ENCODE assay signal across 25 cellular contexts in genomic region chr2:7292154-7292553, GRCh38.
DNase-seq lines count a peak whose midpoint lies in the region; ATAC-seq and TF ChIP-seq lines count a peak whose summit lies in the region.
"Had no signal": no experiment of that assay in that cellular context is flagged by ENCODE, and none has a peak within 500 bp of the region (broad histone marks: within the 10 kb centered on the region; RNA-seq: fewer than 3 reads in every experiment).

No MANE protein-coding gene starts in this region.

- H3K9me3 ChIP-seq in ovary, result no peaks in the 10 kb centered on the region

- H3K27ac Mint-ChIP-seq in activated CD4-positive, alpha-beta T cell treated with anti-CD3 and anti-CD28 coated beads, Interleukin-2, amount 10 ng/mL, durations not matched to agents 24 days and 14 days, result no peak overlapping the region
- H3K27ac Mint-ChIP-seq: HFFc6 had no signal

- intact Hi-C loops in activated CD4-positive, alpha-beta T cell treated with anti-CD3 and anti-CD28 coated beads, Interleukin-2, amount 10 ng/mL, durations not matched to agents 24 days and 14 days (cut with micrococcal nuclease), result no loop called here
- intact Hi-C loops in ovary (cut with DNase I), result no loop called here

- H3K27me3 ChIP-seq in ovary, result no peaks in the 10 kb centered on the region

- no peaks in the 10 kb centered on the region for H3K36me3 ChIP-seq in ovary

- 70 to 76% (median 75%) methylated on average over 6 of the region's 6 CpGs for WGBS in ovary, 3 donors

- peak; percentile 25 for DNase-seq in activated CD4-positive, alpha-beta T cell treated with anti-CD3 and anti-CD28 coated beads, Interleukin-2, amount 10 ng/mL, durations not matched to agents 24 days and 14 days
- no peak for DNase-seq in activated CD4-positive, alpha-beta T cell treated with anti-CD3 and anti-CD28 coated beads, Interleukin-2, amount 50 U/mL, for 1 hour
- peak; percentile 36 for DNase-seq in middle frontal gyrus (ENCODE audit: extremely low spot score, low spot score)
- no peak for DNase-seq in NCI-H2081 treated with DMSO at 0.1 percent for 48 hours (lab: John Stamatoyannopoulos, UW)
- DNase-seq in ovary, result no peak
- DNase-seq in H4 (ENCODE audit: low spot score), result no peak
- DNase-seq: Calu3, DMS79 treated with DMSO at 0.1 percent for 48 hours, GF-D8, H7, HFFc6, KBM-7, MM.1S, NCI-H1092, NCI-H1417 treated with DMSO at 0.1 percent for 48 hours, NCI-H1694 treated with DMSO at 0.1 percent for 48 hours, NCI-H2081, NCI-H446, NCI-H524 treated with DMSO at 0.1 percent for 48 hours, NCI-H774, SIG-M5 had no signal

- no peaks in the 10 kb centered on the region for H3K4me1 ChIP-seq in ovary (ENCODE audit: insufficient read depth)

- TF ChIP-seq CTCF in ovary (IDR thresholded peaks at IDR 0.05), result no peak

- TF ChIP-seq POLR2A in ovary (IDR thresholded peaks at IDR 0.05), result no peak

- no peak overlapping the region for H3K4me3 Mint-ChIP-seq in activated CD4-positive, alpha-beta T cell treated with anti-CD3 and anti-CD28 coated beads, Interleukin-2, amount 10 ng/mL, durations not matched to agents 24 days and 14 days
- H3K4me3 Mint-ChIP-seq: HFFc6 had no signal

- H3K27me3 Mint-ChIP-seq in activated CD4-positive, alpha-beta T cell treated with anti-CD3 and anti-CD28 coated beads, Interleukin-2, amount 10 ng/mL, durations not matched to agents 24 days and 14 days, result peaks cover 2% of the 10 kb centered on the region

- no peaks in the 10 kb centered on the region for H3K4me1 Mint-ChIP-seq in activated CD4-positive, alpha-beta T cell treated with anti-CD3 and anti-CD28 coated beads, Interleukin-2, amount 10 ng/mL, durations not matched to agents 24 days and 14 days

- no peaks in the 10 kb centered on the region for H3K9me3 Mint-ChIP-seq in activated CD4-positive, alpha-beta T cell treated with anti-CD3 and anti-CD28 coated beads, Interleukin-2, amount 10 ng/mL, durations not matched to agents 24 days and 14 days

- H3K27ac ChIP-seq in angular gyrus (ENCODE audit: low read depth, low read length) (peak overlapping the region; percentile 1), ovary (no peak overlapping the region)
- H3K27ac ChIP-seq: 22Rv1 had no signal

- no peaks in the 10 kb centered on the region for H3K36me3 Mint-ChIP-seq in activated CD4-positive, alpha-beta T cell treated with anti-CD3 and anti-CD28 coated beads, Interleukin-2, amount 10 ng/mL, durations not matched to agents 24 days and 14 days (ENCODE audit: low read depth)

- ATAC-seq in GM18907 (IDR thresholded peaks at IDR 0.05; ENCODE audit: unreplicated experiment), result no peak
- ATAC-seq: SK-N-SH treated with all-trans-retinoic acid at 6 μM for 48 hours had no signal

- H3K4me3 ChIP-seq in ovary, result no peak overlapping the region

- TF ChIP-seq EP300 in ovary (IDR thresholded peaks at IDR 0.05), result no peak

Comparison
In these comparisons a context has a peak if more than half of its experiments do, and no peak if none do; other contexts are left out.
1. DNase-seq: peak in activated CD4-positive, alpha-beta T cell treated with anti-CD3 and anti-CD28 coated beads, Interleukin-2, amount 10 ng/mL, durations not matched to agents 24 days and 14 days (single experiment) and middle frontal gyrus (single experiment); none in activated CD4-positive, alpha-beta T cell treated with anti-CD3 and anti-CD28 coated beads, Interleukin-2, amount 50 U/mL, for 1 hour (single experiment), NCI-H2081 treated with DMSO at 0.1 percent for 48 hours (single experiment), ovary (0 of 5) and H4 (single experiment).